Comparison of ENCODE assay signal across 20 cellular contexts in genomic region chr2:109346601-109347228, GRCh38.
DNase-seq lines count a peak whose midpoint lies in the region; ATAC-seq and TF ChIP-seq lines count a peak whose summit lies in the region.
"Had no signal": no experiment of that assay in that cellular context is flagged by ENCODE, and none has a peak within 500 bp of the region (broad histone marks: within the 10 kb centered on the region; RNA-seq: fewer than 3 reads in every experiment).

No MANE protein-coding gene starts in this region.

- H3K9ac ChIP-seq in IMR-90 (ENCODE audit: low read depth, low read length) (no peak overlapping the region), trophoblast cell (ENCODE audit: low read length) (no peak overlapping the region)
- H3K9ac ChIP-seq: SK-N-SH had no signal

- intact Hi-C loops in IMR-90 (cut with micrococcal nuclease) = no loop called here
- intact Hi-C loops in esophagus muscularis mucosa (cut with DNase I) = no loop called here
- intact Hi-C loops in natural killer cell (cut with micrococcal nuclease) = loop anchor here (5.0 kb wide), 2 partner anchors 219 to 419 kb away; partner anchors contain the start of gene SH3RF3

- H3K9me3 ChIP-seq in IMR-90 (ENCODE audit: control insufficient read depth, insufficient read depth, low read length) = no peaks in the 10 kb centered on the region
- H3K9me3 ChIP-seq in esophagus muscularis mucosa = no peaks in the 10 kb centered on the region
- no peaks in the 10 kb centered on the region for H3K9me3 ChIP-seq in trophoblast cell (ENCODE audit: insufficient read depth, low read depth, low read length)
- H3K9me3 ChIP-seq: MG63, SK-N-SH had no signal

- peaks cover 34 to 97% of the 10 kb centered on the region in 2 experiments for H3K79me1 ChIP-seq in IMR-90 (ENCODE audit: low read depth in 1 of 2, low read length in 2 of 2)
- no peaks in the 10 kb centered on the region for H3K79me1 ChIP-seq in trophoblast cell (ENCODE audit: low read length)

- H3K79me2 ChIP-seq in trophoblast cell (ENCODE audit: control insufficient read depth, insufficient read depth, low read length, poor library complexity) = no peaks in the 10 kb centered on the region

- no peak overlapping the region for H4K5ac ChIP-seq in IMR-90 (ENCODE audit: low read depth, low read length)

- H2BK5ac ChIP-seq in IMR-90 (ENCODE audit: low read depth, low read length, poor library complexity, severe bottlenecking) (no peak overlapping the region), trophoblast cell (ENCODE audit: low read depth, low read length, poor library complexity) (no peak overlapping the region)

- no peak overlapping the region for H4K91ac ChIP-seq in IMR-90 (ENCODE audit: insufficient read depth, low read depth, low read length)
- H4K91ac ChIP-seq in trophoblast cell (ENCODE audit: low read depth, low read length) = no peak overlapping the region

- H3K27me3 ChIP-seq in IMR-90 (ENCODE audit: control insufficient read depth, insufficient read depth, low read length) = no peaks in the 10 kb centered on the region
- H3K27me3 ChIP-seq in esophagus muscularis mucosa = no peaks in the 10 kb centered on the region
- H3K27me3 ChIP-seq in trophoblast cell (ENCODE audit: insufficient read depth, low read length) = no peaks in the 10 kb centered on the region
- H3K27me3 ChIP-seq: MG63 had no signal

- WGBS in IMR-90 (ENCODE audit: extremely low coverage in 2 of 2, insufficient read length in 1 of 2), 2 experiments = 84% methylated on average over 5 of the region's 12 CpGs; no CpG with 5 or more reads in 1 of the 2 experiments
- 91% methylated on average over 6 of the region's 12 CpGs for WGBS in esophagus muscularis mucosa
- no CpG with 5 or more reads among the region's 12 CpGs for WGBS in trophoblast cell (ENCODE audit: extremely low coverage, insufficient coverage, insufficient read length)

- H3K4me1 ChIP-seq in IMR-90 (ENCODE audit: control insufficient read depth, insufficient read depth, low read length) (peaks cover 23% of the 10 kb centered on the region), esophagus muscularis mucosa (peaks cover 29 to 38% (median 35%) of the 10 kb centered on the region in 4 donors), trophoblast cell (ENCODE audit: control insufficient read depth in 1 of 2, insufficient read depth in 2 of 2, low read length in 2 of 2) (no peaks in the 10 kb centered on the region)

- POLR2A ChIA-PET in IMR-90 (lab: Charles Lee; ENCODE audit: unreplicated experiment) = no interaction called here

- DNase-seq in NCI-H1092 treated with DMSO at 0.1 percent for 48 hours (lab: John Stamatoyannopoulos, UW) = peak; percentile 33
- DNase-seq in NCI-H1092 (lab: John Stamatoyannopoulos, UW) = no peak
- DNase-seq in IMR-90 = no peak
- DNase-seq in esophagus muscularis mucosa (ENCODE audit: extremely low spot score) = peak; percentile 86
- DNase-seq in trophoblast cell = peak; percentile 25 to 34
- no peak for DNase-seq in ecto neural progenitor cell (ENCODE audit: low spot score)
- DNase-seq in natural killer cell = no peak
- no peak for DNase-seq in GM20000 (ENCODE audit: low spot score)
- DNase-seq: 8988T, GF-D8, GOT3, Kasumi-1, MG63, NCI-H510A treated with DMSO at 0.1 percent for 48 hours, NCI-H82, SHP77, SK-N-SH had no signal

- H3K18ac ChIP-seq in IMR-90 (ENCODE audit: low read depth, low read length) = no peak overlapping the region
- no peak overlapping the region for H3K18ac ChIP-seq in trophoblast cell (ENCODE audit: low read length)

- BruUV-seq in IMR-90 (replicated peaks; lab: Mats Ljungman, UMichigan) = no TSS peak

- no peak for TF ChIP-seq EP300 in esophagus muscularis mucosa (IDR thresholded peaks at IDR 0.05)

- H3K4me2 ChIP-seq in IMR-90 (ENCODE audit: low read depth, low read length) (no peak overlapping the region), trophoblast cell (ENCODE audit: low read length) (no peak overlapping the region)
- H3K4me2 ChIP-seq: SK-N-SH had no signal

- H2BK20ac ChIP-seq in IMR-90 (ENCODE audit: low read depth, low read length) = no peak overlapping the region

- H3K23ac ChIP-seq in IMR-90 (ENCODE audit: low read depth, low read length) = no peak overlapping the region
- H3K23ac ChIP-seq in trophoblast cell (ENCODE audit: low read length) = no peak overlapping the region

- no peak overlapping the region for H3K56ac ChIP-seq in IMR-90 (ENCODE audit: extremely low read depth, insufficient read depth, low read length)

- H4K12ac ChIP-seq in trophoblast cell (ENCODE audit: low read depth, low read length) = no peak overlapping the region

- H3K36me3 ChIP-seq in IMR-90 (ENCODE audit: control insufficient read depth, insufficient read depth, low read length) (peaks cover 3% of the 10 kb centered on the region; the same call in 1 of the 2 replicates), esophagus muscularis mucosa (no peaks in the 10 kb centered on the region), trophoblast cell (ENCODE audit: control insufficient read depth in 1 of 2, insufficient read depth in 2 of 2, low read length in 2 of 2) (no peaks in the 10 kb centered on the region)
- H3K36me3 ChIP-seq: MG63 had no signal

- no peak for ATAC-seq in IMR-90 (ENCODE audit: low read depth)
- no peak for ATAC-seq in natural killer cell
- ATAC-seq: HCT116 had no signal

- H3K4ac ChIP-seq in IMR-90 (ENCODE audit: low read depth, low read length) (no peak overlapping the region), trophoblast cell (ENCODE audit: low read depth, low read length) (no peak overlapping the region)

- TF ChIP-seq RAD21 in IMR-90 (IDR thresholded peaks at IDR 0.05; ENCODE audit: low read length) = no peak

- no peak overlapping the region for H2BK12ac ChIP-seq in trophoblast cell (ENCODE audit: low read length)

- no peak overlapping the region for H3K27ac Mint-ChIP-seq in natural killer cell
- H3K27ac Mint-ChIP-seq: B cell, IgD-negative memory B cell had no signal

- H3K27me3 Mint-ChIP-seq in natural killer cell (ENCODE audit: low read depth in 2 of 2) = no peaks in the 10 kb centered on the region

- CTCF ChIA-PET in IMR-90 (lab: Yijun Ruan, JAX) = no interaction called here

- H2BK120ac ChIP-seq in IMR-90 (ENCODE audit: low read depth, low read length) (no peak overlapping the region), trophoblast cell (ENCODE audit: insufficient read depth, low read length, poor library complexity) (no peak overlapping the region)

- peaks cover 43% of the 10 kb centered on the region for H4K20me1 ChIP-seq in IMR-90 (ENCODE audit: insufficient read depth, low read length)

- dilution Hi-C loops in IMR-90 (cut with HindIII; ENCODE audit: low sequenced_read_pairs, unreplicated experiment) = no loop called here

- no peak overlapping the region for H2BK15ac ChIP-seq in IMR-90 (ENCODE audit: low read depth, low read length)

- no peaks in the 10 kb centered on the region for H3K9me3 Mint-ChIP-seq in natural killer cell
- H3K9me3 Mint-ChIP-seq: IgD-negative memory B cell had no signal

- H2AK9ac ChIP-seq in IMR-90 (replicated peaks; ENCODE audit: low read depth, low read length, poor library complexity) = no peak overlapping the region

- no peaks in the 10 kb centered on the region for H3K36me3 Mint-ChIP-seq in natural killer cell
- H3K36me3 Mint-ChIP-seq: IgD-negative memory B cell had no signal

- H4K8ac ChIP-seq in IMR-90 (ENCODE audit: low read depth in 2 of 2, low read length in 2 of 2) = no peak overlapping the region
- no peak overlapping the region for H4K8ac ChIP-seq in trophoblast cell (ENCODE audit: low read depth, low read length)

- H3K27ac ChIP-seq in IMR-90 (ENCODE audit: insufficient read depth, low read length) = no peak overlapping the region
- H3K27ac ChIP-seq in esophagus muscularis mucosa (replicated peaks in 1 of 4) = no peak overlapping the region
- H3K27ac ChIP-seq in trophoblast cell (ENCODE audit: low read depth, low read length) = no peak overlapping the region

- TF ChIP-seq CTCF in IMR-90 (conservative IDR thresholded peaks at IDR 0.05; ENCODE audit: low read depth, low read length) = no peak
- no peak for TF ChIP-seq CTCF in esophagus muscularis mucosa (IDR thresholded peaks at IDR 0.05)
- TF ChIP-seq CTCF in natural killer cell (IDR thresholded peaks at IDR 0.05) = no peak
- TF ChIP-seq CTCF in GM20000 (IDR thresholded peaks at IDR 0.05; ENCODE audit: extremely low read depth, missing control alignments) = no peak

- H3K4me3 ChIP-seq in IMR-90 (ENCODE audit: insufficient read depth, low read depth, low read length) (no peak overlapping the region), esophagus muscularis mucosa (no peak overlapping the region), trophoblast cell (ENCODE audit: low read depth, low read length) (no peak overlapping the region)
- H3K4me3 ChIP-seq: MG63 had no signal

- H3K4me3 Mint-ChIP-seq in natural killer cell = no peak overlapping the region
- H3K4me3 Mint-ChIP-seq: B cell, IgD-negative memory B cell had no signal

- H3K14ac ChIP-seq in IMR-90 (replicated peaks; ENCODE audit: low read depth, low read length) = no peak overlapping the region
- H3K14ac ChIP-seq in trophoblast cell (ENCODE audit: low read length) = no peak overlapping the region

- in situ Hi-C loops in IMR-90 (cut with MboI; ENCODE audit: low sequenced_read_pairs) = loop anchor here (25.0 kb wide), 1 partner anchor 209 kb away; the partner anchor contains the start of gene SH3RF3

- H2AK5ac ChIP-seq in IMR-90 (ENCODE audit: low read depth, low read length) (0 out of 2 replicates have a peak overlapping the region, but pooled peaks have one; percentile 15), trophoblast cell (ENCODE audit: low read length) (no peak overlapping the region)

- no peak overlapping the region for H2AFZ ChIP-seq in IMR-90 (replicated peaks; ENCODE audit: low read length, poor library complexity)
- no peak overlapping the region for H2AFZ ChIP-seq in trophoblast cell (ENCODE audit: insufficient read depth, low read length, poor library complexity)

- H3K4me1 Mint-ChIP-seq in natural killer cell = peaks cover 29 to 32% of the 10 kb centered on the region in 2 donors

- TF ChIP-seq POLR2A in IMR-90 (IDR thresholded peaks at IDR 0.05; ENCODE audit: low read depth, low read length) (no peak), esophagus muscularis mucosa (IDR thresholded peaks at IDR 0.05; ENCODE audit: low read depth) (no peak)

- peaks cover 23% of the 10 kb centered on the region for H3K9me1 ChIP-seq in IMR-90 (ENCODE audit: insufficient read depth, low read length)

TF ChIP-seq in IMR-90, 13 proteins besides CTCF, POLR2A, EP300 and RAD21 (continues in another document):
- TF ChIP-seq SMC3 (IDR thresholded peaks at IDR 0.05; ENCODE audit: low read depth, low read length) = no peak
- TF ChIP-seq NFE2L2 (IDR thresholded peaks at IDR 0.05; ENCODE audit: low read depth, low read length) = no peak
- TF ChIP-seq MAFK (IDR thresholded peaks at IDR 0.05; ENCODE audit: low read depth, low read length) = no peak
- no peak for TF ChIP-seq CHD1 (IDR thresholded peaks at IDR 0.05; ENCODE audit: low read depth, low read length)
- TF ChIP-seq, protein P1, sequence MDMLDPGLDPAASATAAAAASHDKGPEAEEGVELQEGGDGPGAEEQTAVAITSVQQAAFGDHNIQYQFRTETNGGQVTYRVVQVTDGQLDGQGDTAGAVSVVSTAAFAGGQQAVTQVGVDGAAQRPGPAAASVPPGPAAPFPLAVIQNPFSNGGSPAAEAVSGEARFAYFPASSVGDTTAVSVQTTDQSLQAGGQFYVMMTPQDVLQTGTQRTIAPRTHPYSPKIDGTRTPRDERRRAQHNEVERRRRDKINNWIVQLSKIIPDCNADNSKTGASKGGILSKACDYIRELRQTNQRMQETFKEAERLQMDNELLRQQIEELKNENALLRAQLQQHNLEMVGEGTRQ (IDR thresholded peaks at IDR 0.05; ENCODE audit: low read depth, low read length) = no peak

Comparison
In these comparisons a context has a peak if more than half of its experiments do, and no peak if none do; other contexts are left out.
1. DNase-seq: peak in NCI-H1092 treated with DMSO at 0.1 percent for 48 hours (single experiment), esophagus muscularis mucosa (single experiment) and trophoblast cell (2 of 2); none in NCI-H1092 (single experiment), IMR-90 (single experiment), ecto neural progenitor cell (single experiment), natural killer cell (single experiment) and GM20000 (single experiment).